In the genomic region with DNA sequence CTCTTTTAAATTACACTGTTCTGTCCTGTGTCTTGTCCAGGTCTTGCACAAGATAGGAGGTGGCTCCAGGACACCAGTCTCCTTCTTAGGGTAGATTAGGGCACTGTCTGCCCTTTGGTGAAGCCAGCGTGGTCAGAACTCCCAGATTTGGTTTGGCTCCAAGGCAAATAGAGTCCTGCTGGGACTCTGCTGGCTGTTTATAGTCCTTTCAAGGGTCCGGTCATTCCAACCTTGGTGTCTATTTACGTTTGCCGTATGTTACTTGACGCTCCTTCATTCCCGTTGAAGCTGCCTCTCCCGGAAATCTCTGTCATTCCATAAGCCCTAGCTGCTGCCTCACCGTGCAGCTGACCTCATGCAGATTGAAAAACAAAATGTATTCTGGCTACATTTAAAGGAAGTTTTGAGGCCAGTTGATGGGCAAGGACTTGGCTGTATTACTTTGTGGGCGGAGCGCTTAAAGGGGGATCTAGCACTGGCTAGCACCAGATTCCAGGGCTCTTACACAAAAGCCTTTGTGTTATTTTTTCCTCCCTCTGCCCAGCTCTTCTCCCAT, we compare ENCODE assay signal across 9 cellular contexts.
A peak's percentile ranks its signal among the peaks of the same experiment; 100 is the strongest.
DNase-seq lines count a peak whose midpoint lies in the region; ATAC-seq and FAIRE-seq lines count a peak whose summit lies in the region.
"Had no signal": no experiment of that assay in that cellular context is flagged by ENCODE, and none has a peak within 500 bp of the region (broad histone marks: within the 10 kb centered on the region; RNA-seq: fewer than 3 reads in every experiment).

No MANE protein-coding gene starts in this region.

- no peaks in the 10 kb centered on the region for H3K9me3 ChIP-seq in small intestine (ENCODE audit: control insufficient read depth, low read depth)

- no peak overlapping the region for H3K4me3 ChIP-seq in small intestine (ENCODE audit: low read depth in 1 of 2, low read length in 2 of 2)

- no peak for FAIRE-seq in small intestine (lab: Jason Lieb, UNC)

- H3K4me1 ChIP-seq in small intestine (ENCODE audit: control insufficient read depth in 2 of 2, insufficient read depth in 1 of 2, low read depth in 1 of 2, low read length in 1 of 2), result peaks cover 0 to under 1% of the 10 kb centered on the region in 2 donors

- no peaks in the 10 kb centered on the region for H3K27me3 ChIP-seq in small intestine (ENCODE audit: control insufficient read depth in 2 of 2, insufficient read depth in 2 of 2, low read length in 2 of 2)

- intact Hi-C loops in left ventricle myocardium superior (cut with micrococcal nuclease), result no loop called here

- peak overlapping the region in 1 of 2 donors; percentile 55 for H3K27ac ChIP-seq in small intestine (ENCODE audit: low read depth in 1 of 2, low read length in 1 of 2)

- no peaks in the 10 kb centered on the region for H3K36me3 ChIP-seq in small intestine (ENCODE audit: control insufficient read depth in 2 of 2, insufficient read depth in 2 of 2, low read length in 2 of 2)

- ATAC-seq in left ventricle myocardium superior (peak; percentile 91), HG03159 (IDR thresholded peaks at IDR 0.05; ENCODE audit: unreplicated experiment) (no peak), HG02610 (IDR thresholded peaks at IDR 0.05; ENCODE audit: unreplicated experiment) (no peak)

- 71 to 84% (median 74%) methylated on average over 10 of the region's 10 CpGs for WGBS in small intestine, 3 donors

- DNase-seq in EL (peak; percentile 95), amniotic stem cell (lab: John Stamatoyannopoulos, UW) (peak; percentile 97), left ventricle myocardium superior (peak; percentile 65), putamen (ENCODE audit: low spot score) (peak; percentile 97), small intestine (no peak), NCI-H187 (lab: John Stamatoyannopoulos, UW) (no peak)
- DNase-seq: NCI-H446 had no signal

Comparison
In these comparisons a context has a peak if more than half of its experiments do, and no peak if none do; other contexts are left out.
1. DNase-seq: peak in EL (single experiment), amniotic stem cell (single experiment), left ventricle myocardium superior (single experiment) and putamen (single experiment); none in small intestine (single experiment) and NCI-H187 (0 of 2).